15 cellular contexts compared by ENCODE assay signal in genomic region chrX:83501540-83501939, GRCh38. TPM values are rescaled to one million over a fixed set of nuclear protein-coding genes. Genes with fewer than 3 reads are reported as not detected.
DNase-seq lines count a peak whose midpoint lies in the region; TF ChIP-seq lines count a peak whose summit lies in the region.
"Had no signal": no experiment of that assay in that cellular context is flagged by ENCODE, and none has a peak within 500 bp of the region (broad histone marks: within the 10 kb centered on the region; RNA-seq: fewer than 3 reads in every experiment).

No MANE protein-coding gene starts in this region.

- peaks cover 57% of the 10 kb centered on the region for H3K27me3 Mint-ChIP-seq in brain
- H3K27me3 Mint-ChIP-seq in progenitor cell of endocrine pancreas, result peaks cover 69% of the 10 kb centered on the region

- DNase-seq in neuronal stem cell (ENCODE audit: low spot score) (no peak), progenitor cell of endocrine pancreas (ENCODE audit: low spot score, unreplicated experiment) (no peak), coronary artery (ENCODE audit: low spot score) (no peak)
- DNase-seq in activated T-cell treated with anti-CD3 and anti-CD28 coated beads, Interleukin-2, amount 50 U/mL, for 1 hour, result no peak
- DNase-seq: DMS79, NCI-H1105, NCI-H2081, SHP77 had no signal

- no peaks in the 10 kb centered on the region for H3K79me1 ChIP-seq in neuronal stem cell (ENCODE audit: low read depth, low read length)

- H2BK15ac ChIP-seq in neuronal stem cell (ENCODE audit: low read length), result no peak overlapping the region

- no peak overlapping the region for H2BK120ac ChIP-seq in neuronal stem cell (ENCODE audit: low read depth, low read length)

- H3K36me3 Mint-ChIP-seq in brain (no peaks in the 10 kb centered on the region), progenitor cell of endocrine pancreas (ENCODE audit: insufficient read depth) (no peaks in the 10 kb centered on the region)

- peak overlapping the region; percentile 59 for H3K4me3 ChIP-seq in HUES6 (ENCODE audit: low read depth, low read length)
- peak overlapping the region; percentile 39 for H3K4me3 ChIP-seq in iPS-15b (ENCODE audit: low read depth, low read length)
- no peak overlapping the region for H3K4me3 ChIP-seq in neuronal stem cell (ENCODE audit: low read length in 2 of 2)
- H3K4me3 ChIP-seq in coronary artery, result no peak overlapping the region
- H3K4me3 ChIP-seq: K562, SK-N-MC had no signal

- H3K4me1 ChIP-seq in HUES6 (ENCODE audit: control insufficient read depth, insufficient read depth, low read length) (peaks cover 50% of the 10 kb centered on the region), iPS-15b (ENCODE audit: control insufficient read depth, insufficient read depth, low read length) (peaks cover 12% of the 10 kb centered on the region), neuronal stem cell (ENCODE audit: control insufficient read depth in 2 of 2, insufficient read depth in 1 of 2, low read depth in 1 of 2, low read length in 2 of 2) (peaks cover 4 to 6% of the 10 kb centered on the region in 2 donors)

- H3K9me3 Mint-ChIP-seq in brain, result peaks cover 0 to 3% (median 0%) of the 10 kb centered on the region in 5 experiments
- peaks cover 5% of the 10 kb centered on the region for H3K9me3 Mint-ChIP-seq in progenitor cell of endocrine pancreas (ENCODE audit: low read depth)

- WGBS in neuronal stem cell (ENCODE audit: extremely low coverage in 2 of 2, insufficient read length in 2 of 2, insufficient replicate concordance in 1 of 2), 2 donors, result no CpG with 5 or more reads among the region's 11 CpGs

- H3K27me3 ChIP-seq in HUES6 (ENCODE audit: control insufficient read depth, insufficient read depth, low read length), result peaks cover 71% of the 10 kb centered on the region
- peaks cover 47% of the 10 kb centered on the region for H3K27me3 ChIP-seq in iPS-15b (ENCODE audit: control insufficient read depth, insufficient read depth, low read length)
- H3K27me3 ChIP-seq in neuronal stem cell (ENCODE audit: control insufficient read depth in 3 of 3, insufficient read depth in 3 of 3, low read depth in 1 of 3, low read length in 3 of 3), result peaks cover 0 to 32% (median 0%) of the 10 kb centered on the region in 3 experiments

- H3K4me2 ChIP-seq in neuronal stem cell (ENCODE audit: insufficient read depth, low read length, poor library complexity, severe bottlenecking), result peak overlapping the region; percentile 45

- no peaks in the 10 kb centered on the region for H3K36me3 ChIP-seq in HUES6 (ENCODE audit: control insufficient read depth, insufficient read depth, low read length)
- H3K36me3 ChIP-seq in iPS-15b (ENCODE audit: control insufficient read depth, insufficient read depth, low read length), result no peaks in the 10 kb centered on the region
- no peaks in the 10 kb centered on the region for H3K36me3 ChIP-seq in neuronal stem cell (replicated peaks in 1 of 2; ENCODE audit: control insufficient read depth in 2 of 2, insufficient read depth in 2 of 2, low read length in 2 of 2)

- no peak overlapping the region for H2BK12ac ChIP-seq in neuronal stem cell (ENCODE audit: low read length)

- no peak overlapping the region for H3K4ac ChIP-seq in neuronal stem cell (ENCODE audit: low read length)

- no peak for TF ChIP-seq CTCF in brain (conservative IDR thresholded peaks at IDR 0.05)
- no peak for TF ChIP-seq CTCF in progenitor cell of endocrine pancreas (IDR thresholded peaks at IDR 0.05; ENCODE audit: unreplicated experiment)
- TF ChIP-seq CTCF in coronary artery (IDR thresholded peaks at IDR 0.05), result no peak

- no peak overlapping the region for H2BK5ac ChIP-seq in neuronal stem cell (ENCODE audit: low read length)

- H3K4me3 Mint-ChIP-seq in brain (peak overlapping the region; percentile 69 to 95 (median 87)), progenitor cell of endocrine pancreas (ENCODE audit: low read depth) (no peak overlapping the region)

- peaks cover 28% of the 10 kb centered on the region for H3K4me1 Mint-ChIP-seq in brain
- H3K4me1 Mint-ChIP-seq in progenitor cell of endocrine pancreas (ENCODE audit: low read depth), result peaks cover 3% of the 10 kb centered on the region

- no peak overlapping the region for H2AK5ac ChIP-seq in neuronal stem cell (ENCODE audit: low read depth, low read length)

- no peaks in the 10 kb centered on the region for H3K9me3 ChIP-seq in HUES6 (ENCODE audit: control insufficient read depth, insufficient read depth, low read depth, low read length)
- H3K9me3 ChIP-seq in iPS-15b (ENCODE audit: control insufficient read depth, insufficient read depth, low read length), result no peaks in the 10 kb centered on the region
- H3K9me3 ChIP-seq in neuronal stem cell (replicated peaks in 1 of 2; ENCODE audit: control insufficient read depth in 2 of 2, insufficient read depth in 1 of 2, low read depth in 1 of 2, low read length in 2 of 2), result no peaks in the 10 kb centered on the region

- no peak overlapping the region for H3K23ac ChIP-seq in neuronal stem cell (ENCODE audit: low read depth, low read length, poor library complexity)

- no peak overlapping the region for H3K14ac ChIP-seq in neuronal stem cell (ENCODE audit: low read length)

- no peak overlapping the region for H3K18ac ChIP-seq in neuronal stem cell (ENCODE audit: low read length)

- H4K91ac ChIP-seq in neuronal stem cell (ENCODE audit: low read depth, low read length, poor library complexity), result no peak overlapping the region

- peak overlapping the region; percentile 58 for H2AFZ ChIP-seq in neuronal stem cell (ENCODE audit: low read length)

- no peak overlapping the region for H4K8ac ChIP-seq in neuronal stem cell (ENCODE audit: low read depth, low read length)

- H3K9ac ChIP-seq in HUES6 (ENCODE audit: low read length) (no peak overlapping the region), iPS-15b (ENCODE audit: low read depth, low read length) (no peak overlapping the region), neuronal stem cell (ENCODE audit: low read depth, low read length, poor library complexity) (no peak overlapping the region)

- H3K27ac Mint-ChIP-seq in brain (peak overlapping the region; percentile 19 to 99 (median 93)), progenitor cell of endocrine pancreas (no peak overlapping the region)

- H3K27ac ChIP-seq in HUES6 (ENCODE audit: low read depth, low read length) (no peak overlapping the region), neuronal stem cell (replicated peaks; ENCODE audit: low read length) (no peak overlapping the region), coronary artery (no peak overlapping the region)
- H3K27ac ChIP-seq: SK-N-MC had no signal

RNA-seq across cellular contexts. Expression of gene POU3F4, which starts 6.5 kb away (rescaled TPM):
- 0.44 TPM for polyA plus RNA-seq in brain (ENCODE audit: insufficient read depth, low read depth, low replicate concordance)
- polyA plus RNA-seq in neuronal stem cell (2013, experiment 1 of 2), result 0.01 TPM
- 0.03 TPM for polyA plus RNA-seq in neuronal stem cell (2013, experiment 2 of 2)
- total RNA-seq in progenitor cell of endocrine pancreas, result 0.53 and 0.67 TPM in 2 replicates
- total RNA-seq: K562, NCI-H460, RPMI7951 had no signal
- polyA plus RNA-seq: K562 had no signal

Comparison
In these comparisons a context has a peak if more than half of its experiments do, and no peak if none do; other contexts are left out.
1. H3K4me3 ChIP-seq: peak in HUES6 (single experiment) and iPS-15b (single experiment); none in neuronal stem cell (0 of 2) and coronary artery (single experiment).